8 cellular contexts compared by ENCODE assay signal in genomic region chr11:61816736-61817455, GRCh38. TPM values are rescaled to one million over a fixed set of nuclear protein-coding genes. Genes with fewer than 3 reads are reported as not detected.
A peak's percentile ranks its signal among the peaks of the same experiment; 100 is the strongest.
DNase-seq lines count a peak whose midpoint lies in the region; ATAC-seq and TF ChIP-seq lines count a peak whose summit lies in the region.

Gene FADS1 (minus strand): TSS chr11:61817003. CDS start chr11:61816929, 74 bp downstream.

- no peaks in the 10 kb centered on the region for H3K9me3 ChIP-seq in smooth muscle cell (replicated peaks; ENCODE audit: low read depth)

- peaks cover 4% of the 10 kb centered on the region; the same call in 1 of the 2 replicates for H3K9me3 Mint-ChIP-seq in WTC11

- POLR2A ChIA-PET in WTC11 (lab: Charles Lee), result interaction anchor here (0.8 to 3.2 kb wide), 7 partner anchors 13 to 300 kb away, joined by 3 to 66 read pairs (median 5); partner anchors contain the start of genes FADS2, FEN1 and TMEM258

- no peaks in the 10 kb centered on the region for H3K27me3 ChIP-seq in smooth muscle cell (ENCODE audit: low read depth)

- H3K4me2 ChIP-seq in smooth muscle cell, result peak within 1 kb of the TSS; percentile 99

- H3K4me1 Mint-ChIP-seq in WTC11, result peaks cover 23% of the 10 kb centered on the region

- H3K4me1 ChIP-seq in smooth muscle cell (ENCODE audit: low read depth), result peaks cover 9% of the 10 kb centered on the region

- peak within 1 kb of the TSS; percentile 99 for H3K27ac ChIP-seq in 22Rv1
- peak within 1 kb of the TSS; percentile 96 for H3K27ac ChIP-seq in caudate nucleus (ENCODE audit: low read depth, low read length)
- H3K27ac ChIP-seq in smooth muscle cell (ENCODE audit: low read depth), result peak within 1 kb of the TSS; percentile 85

- peak; percentile 49 for ATAC-seq in GM18517 (IDR thresholded peaks at IDR 0.05; ENCODE audit: unreplicated experiment)
- ATAC-seq in HG03097 (IDR thresholded peaks at IDR 0.05; ENCODE audit: low FRiP score, unreplicated experiment), result peak; percentile 61
- ATAC-seq in WTC11, result peak; percentile 32

- peak within 1 kb of the TSS; percentile 81 for H3K4me3 ChIP-seq in smooth muscle cell

- H3K27ac Mint-ChIP-seq in WTC11, result peak within 1 kb of the TSS; percentile 99

- H4K20me1 ChIP-seq in smooth muscle cell (ENCODE audit: low read depth), result no peaks in the 10 kb centered on the region

- WGBS in smooth muscle cell (ENCODE audit: low lambda C conversion rate), result 1% methylated on average over 66 of the region's 73 CpGs

- H3K79me2 ChIP-seq in smooth muscle cell (ENCODE audit: low read depth), result peaks cover 24% of the 10 kb centered on the region

- CTCF ChIA-PET in WTC11 (lab: Charles Lee), result interaction anchor here (0.5 to 5.8 kb wide), 15 partner anchors 11 to 559 kb away, joined by 3 to 64 read pairs (median 10); partner anchors contain the start of genes FADS2, FEN1 and TMEM258

- no peaks in the 10 kb centered on the region; the same call in 1 of the 2 replicates for H3K27me3 Mint-ChIP-seq in WTC11 (ENCODE audit: low read depth)

- peak within 1 kb of the TSS; percentile 73 for H2AFZ ChIP-seq in smooth muscle cell (ENCODE audit: low read depth)

- no peaks in the 10 kb centered on the region for H3K36me3 ChIP-seq in smooth muscle cell (ENCODE audit: low read depth)

- peak within 1 kb of the TSS; percentile 84 for H3K9ac ChIP-seq in smooth muscle cell (ENCODE audit: low read depth)

- H3K36me3 Mint-ChIP-seq in WTC11, result peaks cover 27% of the 10 kb centered on the region

- peak; percentile 93 for DNase-seq in NCI-H2196 treated with DMSO at 0.1 percent for 48 hours (lab: John Stamatoyannopoulos, UW; ENCODE audit: unreplicated experiment)
- peak; percentile 90 for DNase-seq in WTC11 (ENCODE audit: low spot score)
- peak in 60 of 61 donors; percentile 33 to 94 (median 88) for DNase-seq in caudate nucleus (lab: John Stamatoyannopoulos, UW)
- peak; percentile 89 for DNase-seq in inferior parietal cortex (ENCODE audit: extremely low spot score)
- peak; percentile 93 for DNase-seq in smooth muscle cell (lab: John Stamatoyannopoulos, UW; ENCODE audit: unreplicated experiment)

- TF ChIP-seq CTCF in 22Rv1 (IDR thresholded peaks at IDR 0.05) (peak; percentile 74), WTC11 (IDR thresholded peaks at IDR 0.05) (no peak), smooth muscle cell (IDR thresholded peaks at IDR 0.05; ENCODE audit: borderline replicate concordance, insufficient read depth, poor library complexity, severe bottlenecking) (peak; percentile 42)

- peaks cover 7% of the 10 kb centered on the region for H3F3A ChIP-seq in smooth muscle cell (ENCODE audit: low read depth)

- H3K4me3 Mint-ChIP-seq in WTC11, result peak within 1 kb of the TSS; percentile 94

TF ChIP-seq in WTC11, 78 proteins besides CTCF, POLR2A, EP300 and RAD21 (continues in another document):
- TF ChIP-seq RELA (CRISPR knock-in tag; IDR thresholded peaks at IDR 0.05; ENCODE audit: borderline replicate concordance), result 0 out of 2 replicates have a peak, but pooled peaks have one; percentile 46
- TF ChIP-seq NR3C1 (CRISPR knock-in tag; conservative IDR thresholded peaks at IDR 0.05; ENCODE audit: low read depth), result no peak
- TF ChIP-seq ZNF396 (CRISPR knock-in tag; IDR thresholded peaks at IDR 0.05; ENCODE audit: borderline replicate concordance), result no peak
- no peak; the same call in 1 of the 2 replicates for TF ChIP-seq ZNF232 (CRISPR knock-in tag; IDR thresholded peaks at IDR 0.05)
- peak; percentile 64; the same call in 1 of the 2 replicates for TF ChIP-seq HMGXB4 (CRISPR knock-in tag; IDR thresholded peaks at IDR 0.05)
- TF ChIP-seq CREB1 (CRISPR knock-in tag; IDR thresholded peaks at IDR 0.05), result no peak
- 0 out of 2 replicates have a peak, but pooled peaks have one; percentile 76 for TF ChIP-seq CBFB (CRISPR knock-in tag; IDR thresholded peaks at IDR 0.05; ENCODE audit: low read depth)
- no peak for TF ChIP-seq EMX1 (CRISPR knock-in tag; IDR thresholded peaks at IDR 0.05)
- peak; percentile 94 for TF ChIP-seq ZNF423 (CRISPR knock-in tag; IDR thresholded peaks at IDR 0.05)
- no peak for TF ChIP-seq ZNF281 (CRISPR knock-in tag; IDR thresholded peaks at IDR 0.05)
- peak; percentile 90; the same call in 1 of the 2 replicates for TF ChIP-seq TP53 (CRISPR knock-in tag; IDR thresholded peaks at IDR 0.05)
- peak; percentile 55; the same call in 1 of the 2 replicates for TF ChIP-seq USF1 (CRISPR knock-in tag; IDR thresholded peaks at IDR 0.05)
- TF ChIP-seq ZBTB43 (CRISPR knock-in tag; IDR thresholded peaks at IDR 0.05), result 0 out of 2 replicates have a peak, but pooled peaks have one; percentile 74
- peak; percentile 52; the same call in 1 of the 2 replicates for TF ChIP-seq FOXP4 (CRISPR knock-in tag; IDR thresholded peaks at IDR 0.05)
- no peak for TF ChIP-seq GRHL2 (CRISPR knock-in tag; IDR thresholded peaks at IDR 0.05; ENCODE audit: insufficient replicate concordance, severe bottlenecking)

RNA-seq across cellular contexts. Expression of gene FADS1, which starts in this region (rescaled TPM):
- total RNA-seq in WTC11 (2021) (105 to 108 TPM (median 105 TPM) in 3 replicates), smooth muscle cell (122 and 144 TPM in 2 replicates)
- polyA plus RNA-seq in smooth muscle cell, result 176 and 266 TPM in 2 replicates

Comparison
In these comparisons a context has a peak if more than half of its experiments do, and no peak if none do; other contexts are left out.
1. Peak in every context shown above with its lines: DNase-seq, ATAC-seq, H3K4me3 ChIP-seq and H3K27ac ChIP-seq.